13 cellular contexts compared by ENCODE assay signal in genomic region chr7:44398953-44399574, GRCh38.
DNase-seq lines count a peak whose midpoint lies in the region; ATAC-seq and TF ChIP-seq lines count a peak whose summit lies in the region.
"Had no signal": no experiment of that assay in that cellular context is flagged by ENCODE, and none has a peak within 500 bp of the region (broad histone marks: within the 10 kb centered on the region; RNA-seq: fewer than 3 reads in every experiment).

No MANE protein-coding gene starts in this region.

- no peak overlapping the region for H3K27ac ChIP-seq in CD4-positive, CD25-positive, alpha-beta regulatory T cell (ENCODE audit: insufficient read depth, low read length, poor library complexity, severe bottlenecking)
- H3K27ac ChIP-seq: BLaER1 had no signal

- no peaks in the 10 kb centered on the region for H3K4me1 ChIP-seq in CD4-positive, CD25-positive, alpha-beta regulatory T cell (ENCODE audit: control insufficient read depth, insufficient read depth, low read length, poor library complexity, severe bottlenecking)
- H3K4me1 ChIP-seq: BLaER1 had no signal

- H3K4me3 Mint-ChIP-seq in CD4-positive, CD25-positive, alpha-beta regulatory T cell, result no peak overlapping the region
- peak overlapping the region; percentile 76 for H3K4me3 Mint-ChIP-seq in glutamatergic neuron (ENCODE audit: unreplicated experiment)
- H3K4me3 Mint-ChIP-seq in activated T-helper 2 cell treated with anti-CD3 and anti-CD28 coated beads, Interferon-gamma antibody, Interleukin-2, Interleukin-4, amounts not matched to agents 10 μg/mL and 5 μg/mL and 100 μg/mL, durations not matched to agents 14 hours and 24 hours and 36 hours (ENCODE audit: low read depth), result no peak overlapping the region
- H3K4me3 Mint-ChIP-seq: activated CD8-positive, alpha-beta T cell treated with anti-CD3 and anti-CD28 coated beads, Interleukin-2, amount 10 ng/mL, durations not matched to agents 7 days and 5 days had no signal

- intact Hi-C loops in activated T-helper 2 cell treated with anti-CD3 and anti-CD28 coated beads, Interferon-gamma antibody, Interleukin-2, Interleukin-4, amounts not matched to agents 10 μg/mL and 5 μg/mL and 100 μg/mL, durations not matched to agents 14 hours and 24 hours and 36 hours (cut with micrococcal nuclease), result no loop called here

- no peaks in the 10 kb centered on the region for H3K27me3 Mint-ChIP-seq in CD4-positive, CD25-positive, alpha-beta regulatory T cell
- peaks cover 10% of the 10 kb centered on the region for H3K27me3 Mint-ChIP-seq in glutamatergic neuron (ENCODE audit: unreplicated experiment)
- H3K27me3 Mint-ChIP-seq in activated T-helper 2 cell treated with anti-CD3 and anti-CD28 coated beads, Interferon-gamma antibody, Interleukin-2, Interleukin-4, amounts not matched to agents 10 μg/mL and 5 μg/mL and 100 μg/mL, durations not matched to agents 14 hours and 24 hours and 36 hours (ENCODE audit: low read depth), result no peaks in the 10 kb centered on the region

- H3K9me3 ChIP-seq in CD4-positive, CD25-positive, alpha-beta regulatory T cell (ENCODE audit: control insufficient read depth in 2 of 2, low read length in 2 of 2), result no peaks in the 10 kb centered on the region
- H3K9me3 ChIP-seq: BLaER1 had no signal

- H3K36me3 Mint-ChIP-seq in CD4-positive, CD25-positive, alpha-beta regulatory T cell, result peaks cover 34% of the 10 kb centered on the region
- H3K36me3 Mint-ChIP-seq in glutamatergic neuron (ENCODE audit: unreplicated experiment), result no peaks in the 10 kb centered on the region
- H3K36me3 Mint-ChIP-seq in activated T-helper 2 cell treated with anti-CD3 and anti-CD28 coated beads, Interferon-gamma antibody, Interleukin-2, Interleukin-4, amounts not matched to agents 10 μg/mL and 5 μg/mL and 100 μg/mL, durations not matched to agents 14 hours and 24 hours and 36 hours (ENCODE audit: low read depth), result peaks cover 24% of the 10 kb centered on the region

- H3K27me3 ChIP-seq in CD4-positive, CD25-positive, alpha-beta regulatory T cell (ENCODE audit: control insufficient read depth, insufficient read depth, low read length), result no peaks in the 10 kb centered on the region
- H3K27me3 ChIP-seq: BLaER1 had no signal

- TF ChIP-seq CTCF in glutamatergic neuron (IDR thresholded peaks at IDR 0.05; ENCODE audit: partially characterized antibody, unreplicated experiment), result no peak

- H3K27ac Mint-ChIP-seq in CD4-positive, CD25-positive, alpha-beta regulatory T cell, result peak overlapping the region in 2 of 3 donors; percentile 45 to 51
- peak overlapping the region; percentile 69 for H3K27ac Mint-ChIP-seq in glutamatergic neuron (ENCODE audit: unreplicated experiment)
- no peak overlapping the region for H3K27ac Mint-ChIP-seq in activated T-helper 2 cell treated with anti-CD3 and anti-CD28 coated beads, Interferon-gamma antibody, Interleukin-2, Interleukin-4, amounts not matched to agents 10 μg/mL and 5 μg/mL and 100 μg/mL, durations not matched to agents 14 hours and 24 hours and 36 hours

- peaks cover 0 to 5% (median 1%) of the 10 kb centered on the region in 4 donors for H3K4me1 Mint-ChIP-seq in CD4-positive, CD25-positive, alpha-beta regulatory T cell
- H3K4me1 Mint-ChIP-seq in glutamatergic neuron (ENCODE audit: low read depth, unreplicated experiment), result peaks cover 54% of the 10 kb centered on the region
- H3K4me1 Mint-ChIP-seq in activated T-helper 2 cell treated with anti-CD3 and anti-CD28 coated beads, Interferon-gamma antibody, Interleukin-2, Interleukin-4, amounts not matched to agents 10 μg/mL and 5 μg/mL and 100 μg/mL, durations not matched to agents 14 hours and 24 hours and 36 hours (ENCODE audit: low read depth), result no peaks in the 10 kb centered on the region

- H3K36me3 ChIP-seq in CD4-positive, CD25-positive, alpha-beta regulatory T cell (ENCODE audit: control insufficient read depth, insufficient read depth, low read length), result peaks cover 76% of the 10 kb centered on the region

- ATAC-seq in CD4-positive, CD25-positive, alpha-beta regulatory T cell (ENCODE audit: low read depth in 2 of 2), result no peak
- ATAC-seq: activated CD8-positive, alpha-beta T cell treated with anti-CD3 and anti-CD28 coated beads, Interleukin-2, amount 10 ng/mL, durations not matched to agents 7 days and 5 days; HCT116 had no signal

- DNase-seq in CD4-positive, CD25-positive, alpha-beta regulatory T cell, result no peak
- DNase-seq in LHCN-M2 (ENCODE audit: low read depth), result peak; percentile 83
- no peak for DNase-seq in glutamatergic neuron
- DNase-seq in NCI-H2227 treated with DMSO at 0.1 percent for 48 hours (lab: John Stamatoyannopoulos, UW), result no peak
- no peak for DNase-seq in activated T-helper 2 cell treated with anti-CD3 and anti-CD28 coated beads, Interferon-gamma antibody, Interleukin-2, Interleukin-4, amounts not matched to agents 10 μg/mL and 5 μg/mL and 100 μg/mL, durations not matched to agents 14 hours and 24 hours and 36 hours (ENCODE audit: low spot score)
- DNase-seq in activated gamma-delta T cell treated with Interleukin-2 at 50 U/mL for 16 hours, result no peak
- no peak for DNase-seq in NCI-H146 (lab: John Stamatoyannopoulos, UW)
- DNase-seq: activated CD8-positive, alpha-beta T cell treated with anti-CD3 and anti-CD28 coated beads, Interleukin-2, amount 10 ng/mL, durations not matched to agents 7 days and 5 days; GF-D8; NCI-H1930 had no signal

- no peak overlapping the region for H3K4me3 ChIP-seq in CD4-positive, CD25-positive, alpha-beta regulatory T cell (ENCODE audit: low read depth, low read length)
- H3K4me3 ChIP-seq: BLaER1 had no signal

- no peaks in the 10 kb centered on the region for H3K9me3 Mint-ChIP-seq in CD4-positive, CD25-positive, alpha-beta regulatory T cell
- peaks cover 22% of the 10 kb centered on the region for H3K9me3 Mint-ChIP-seq in glutamatergic neuron (ENCODE audit: unreplicated experiment)
- H3K9me3 Mint-ChIP-seq in activated T-helper 2 cell treated with anti-CD3 and anti-CD28 coated beads, Interferon-gamma antibody, Interleukin-2, Interleukin-4, amounts not matched to agents 10 μg/mL and 5 μg/mL and 100 μg/mL, durations not matched to agents 14 hours and 24 hours and 36 hours, result no peaks in the 10 kb centered on the region

TF ChIP-seq in PFSK-1, 5 proteins besides CTCF, POLR2A, EP300 and RAD21:
- TF ChIP-seq REST (IDR thresholded peaks at IDR 0.05; ENCODE audit: insufficient read depth in 1 of 2, low read depth in 2 of 2, low read length in 2 of 2) (peak; percentile 69 to 80), TAF1 (IDR thresholded peaks at IDR 0.05; ENCODE audit: borderline replicate concordance, insufficient read depth, low read length) (no peak), FOXP2 (optimal IDR thresholded peaks at IDR 0.05; ENCODE audit: borderline replicate concordance, extremely low read depth, extremely low read length, insufficient read depth) (no peak), SIN3A (IDR thresholded peaks at IDR 0.05; ENCODE audit: borderline replicate concordance, insufficient read depth, low read length) (no peak), POLR2AphosphoS5 (IDR thresholded peaks at IDR 0.05; ENCODE audit: low read depth, low read length) (no peak)
TF ChIP-seq in PFSK-1: peak in this region for 1.
